ENCODE assay signal across 1 cellular context in genomic region chr3:17473761-17474160, GRCh38.
TF ChIP-seq lines count a peak whose summit lies in the region.

No MANE protein-coding gene starts in this region.

TF ChIP-seq in K562, 482 proteins besides CTCF, POLR2A, EP300 and RAD21 (continued from another document):
- TF ChIP-seq CHD7 (IDR thresholded peaks at IDR 0.05; ENCODE audit: low read depth, low read length) = no peak
- no peak for TF ChIP-seq ZBTB9 (CRISPR knock-in tag; IDR thresholded peaks at IDR 0.05)
- TF ChIP-seq ATF6 (CRISPR knock-in tag; IDR thresholded peaks at IDR 0.05) = no peak
- no peak for TF ChIP-seq WHSC1 (IDR thresholded peaks at IDR 0.05; ENCODE audit: low read length)
- TF ChIP-seq YBX1 (IDR thresholded peaks at IDR 0.05) = no peak
- no peak for TF ChIP-seq PRDM10 (IDR thresholded peaks at IDR 0.05; ENCODE audit: partially characterized antibody)
- no peak for TF ChIP-seq ZNF408 (CRISPR knock-in tag; IDR thresholded peaks at IDR 0.05; ENCODE audit: low read depth)
- TF ChIP-seq ZNF766 (CRISPR knock-in tag; conservative IDR thresholded peaks at IDR 0.05) = no peak
- TF ChIP-seq SETDB1 (IDR thresholded peaks at IDR 0.05; ENCODE audit: low read length) = no peak
- no peak for TF ChIP-seq MCM5 (IDR thresholded peaks at IDR 0.05; ENCODE audit: low read depth)
- no peak for TF ChIP-seq ZNF282 (CRISPR knock-in tag; IDR thresholded peaks at IDR 0.05)
- TF ChIP-seq PTBP1 (IDR thresholded peaks at IDR 0.05; ENCODE audit: low read depth, low read length) = no peak
- TF ChIP-seq BCLAF1 (IDR thresholded peaks at IDR 0.05; ENCODE audit: borderline replicate concordance in 1 of 2, control insufficient read depth in 1 of 2, low read depth in 2 of 2, low read length in 1 of 2) = no peak
- no peak for TF ChIP-seq JUN (IDR thresholded peaks at IDR 0.05; ENCODE audit: borderline replicate concordance, low read depth, low read length)
- TF ChIP-seq JUN (CRISPR knock-in tag; IDR thresholded peaks at IDR 0.05; ENCODE audit: borderline replicate concordance) = no peak
- no peak for TF ChIP-seq SOX6 (IDR thresholded peaks at IDR 0.05)
- TF ChIP-seq XRCC3 (IDR thresholded peaks at IDR 0.05) = no peak
- no peak for TF ChIP-seq ZNF785 (CRISPR knock-in tag; IDR thresholded peaks at IDR 0.05)
- TF ChIP-seq E2F1 (CRISPR knock-in tag; IDR thresholded peaks at IDR 0.05) = no peak
